31 cellular contexts compared by ENCODE assay signal in genomic region chr4:87298362-87298761, GRCh38. TPM values are rescaled to one million over a fixed set of nuclear protein-coding genes. Genes with fewer than 3 reads are reported as not detected.
"Had no signal": no experiment of that assay in that cellular context is flagged by ENCODE, and none has a peak within 500 bp of the region (broad histone marks: within the 10 kb centered on the region; RNA-seq: fewer than 3 reads in every experiment).

No MANE protein-coding gene starts in this region.

- H3K27me3 Mint-ChIP-seq: stimulated activated naive CD8-positive, alpha-beta T cell treated with anti-CD3 and anti-CD28 coated beads, Interleukin-15, amount 100 ng/mL, for 72 hours; type B pancreatic cell had no signal

- H3K27ac Mint-ChIP-seq: naive thymus-derived CD4-positive, alpha-beta T cell; natural killer cell; nephron; stimulated activated memory B cell treated with anti-CD40 and anti-IgM and Interleukin-4, amounts not matched to agents 10 μg/mL and 1 μg/mL and 100 μg/mL, for 72 hours; stimulated activated naive CD8-positive, alpha-beta T cell treated with anti-CD3 and anti-CD28 coated beads, Interleukin-15, amount 100 ng/mL, for 72 hours; type B pancreatic cell had no signal

- H3K4me2 ChIP-seq: smooth muscle cell had no signal

- H3K36me3 Mint-ChIP-seq: stimulated activated memory B cell treated with anti-CD40 and anti-IgM and Interleukin-4, amounts not matched to agents 10 μg/mL and 1 μg/mL and 100 μg/mL, for 72 hours; type B pancreatic cell had no signal

- H3K4me3 ChIP-seq: pancreas, psoas muscle, right lobe of liver, skin epidermis, smooth muscle cell, spleen, suprapubic skin, testis, tibial artery, transverse colon, upper lobe of right lung, uterus had no signal

- FAIRE-seq: pancreas had no signal

- H3K36me3 ChIP-seq: neutrophil, pancreas, right lobe of liver, spleen, suprapubic skin, tibial artery, transverse colon, upper lobe of right lung, uterus had no signal

- H3K27me3 ChIP-seq: neutrophil, pancreas, right lobe of liver, spleen, suprapubic skin, testis, tibial artery, transverse colon, upper lobe of right lung, uterus had no signal

- H3K9me3 ChIP-seq: neutrophil, pancreas, right lobe of liver, suprapubic skin, testis, transverse colon, uterus had no signal

- H3K4me1 Mint-ChIP-seq: naive thymus-derived CD4-positive, alpha-beta T cell; natural killer cell; nephron; stimulated activated memory B cell treated with anti-CD40 and anti-IgM and Interleukin-4, amounts not matched to agents 10 μg/mL and 1 μg/mL and 100 μg/mL, for 72 hours; stimulated activated naive CD8-positive, alpha-beta T cell treated with anti-CD3 and anti-CD28 coated beads, Interleukin-15, amount 100 ng/mL, for 72 hours had no signal

- DNase-seq: naive thymus-derived CD4-positive, alpha-beta T cell; natural killer cell; nucleus accumbens; pancreas; psoas muscle; right cardiac atrium; right lobe of liver; spleen; stimulated activated CD4-positive, alpha-beta T cell treated with anti-CD3 and anti-CD28 coated beads, Interleukin-12 subunit alpha, Interleukin-12 subunit beta, amount 100 ng/mL, for 4 hours; stimulated activated CD4-positive, alpha-beta T cell treated with anti-CD3 and anti-CD28 coated beads, Interleukin-1b, Interleukin-23, amount 100 ng/mL, for 48 hours; stimulated activated CD4-positive, alpha-beta T cell treated with anti-CD3 and anti-CD28 coated beads, Interleukin-4, amount 100 ng/mL, for 1 hour; stimulated activated CD4-positive, alpha-beta T cell treated with anti-CD3 and anti-CD28 coated beads, Interleukin-4, amount 100 ng/mL, for 4 hours; stimulated activated CD8-positive, alpha-beta memory T cell treated with anti-CD3 and anti-CD28 coated beads, Interleukin-4, amount 100 ng/mL, for 48 hours; stimulated activated naive CD4-positive, alpha-beta T cell; stimulated activated naive CD8-positive, alpha-beta T cell treated with anti-CD3 and anti-CD28 coated beads, Interleukin-15, amount 100 ng/mL, for 72 hours; stimulated activated naive CD8-positive, alpha-beta T cell treated with anti-CD3 and anti-CD28 coated beads, Interleukin-15, Interleukin-2, amounts not matched to agents 100 U/mL and 50 U/mL, for 24 hours; substantia nigra; testis; tibial artery; transverse colon; upper lobe of right lung; uterus had no signal

- H3K27ac ChIP-seq: neutrophil, pancreas, psoas muscle, right lobe of liver, skin epidermis, spleen, suprapubic skin, testis, tibial artery, transverse colon, upper lobe of right lung, uterus had no signal

- H3K4me1 ChIP-seq: pancreas, psoas muscle, spleen, testis, tibial artery, transverse colon, upper lobe of right lung, uterus had no signal

- ATAC-seq: naive thymus-derived CD4-positive, alpha-beta T cell; natural killer cell; pancreas; psoas muscle; right cardiac atrium; right lobe of liver; stimulated activated memory B cell treated with anti-CD40 and anti-IgM and Interleukin-4, amounts not matched to agents 10 μg/mL and 1 μg/mL and 100 μg/mL, for 72 hours; stimulated activated naive CD8-positive, alpha-beta T cell treated with anti-CD3 and anti-CD28 coated beads, Interleukin-15, amount 100 ng/mL, for 72 hours; stimulated activated naive CD8-positive, alpha-beta T cell treated with anti-CD3 and anti-CD28 coated beads, Interleukin-15, Interleukin-2, amounts not matched to agents 100 U/mL and 50 U/mL, for 24 hours; upper lobe of right lung had no signal

- H3K4me3 Mint-ChIP-seq: naive thymus-derived CD4-positive, alpha-beta T cell; natural killer cell; nephron; stimulated activated memory B cell treated with anti-CD40 and anti-IgM and Interleukin-4, amounts not matched to agents 10 μg/mL and 1 μg/mL and 100 μg/mL, for 72 hours; stimulated activated naive CD8-positive, alpha-beta T cell treated with anti-CD3 and anti-CD28 coated beads, Interleukin-15, amount 100 ng/mL, for 72 hours; type B pancreatic cell had no signal

RNA-seq across cellular contexts. Expression of gene HSD17B13, which starts 24.3 kb away (rescaled TPM):
- total RNA-seq: osteocyte, smooth muscle cell had no signal
- polyA plus RNA-seq: neural cell, smooth muscle cell had no signal
